Comparison of ENCODE assay signal across 8 cellular contexts in genomic region chrX:43958529-43958928, GRCh38. TPM values are rescaled to one million over a fixed set of nuclear protein-coding genes. Genes with fewer than 3 reads are reported as not detected.
DNase-seq lines count a peak whose midpoint lies in the region; ATAC-seq and TF ChIP-seq lines count a peak whose summit lies in the region.

No MANE protein-coding gene starts in this region.

- H3K4me1 ChIP-seq in HCT116 (ENCODE audit: control insufficient read depth in 1 of 2, insufficient read depth in 2 of 2, low read length in 2 of 2), result peaks cover 0 to 5% of the 10 kb centered on the region in 2 experiments; a peak in 1 of 4 replicates

- no peaks in the 10 kb centered on the region for H3K27me3 ChIP-seq in HCT116 (ENCODE audit: insufficient read depth, low read length)

- TF ChIP-seq RAD21 in HCT116 (IDR thresholded peaks at IDR 0.05; ENCODE audit: low read depth), result peak; percentile 91

- DNase-seq in activated CD4-positive, alpha-beta T cell treated with anti-CD3 and anti-CD28 coated beads for 36 hours, result peak; percentile 6
- DNase-seq in activated CD4-positive, alpha-beta T cell treated with anti-CD3 and anti-CD28 coated beads, Interleukin-2, amount 50 U/mL, for 4 hours, result no peak
- DNase-seq in HCT116 (ENCODE audit: low read depth, low spot score) (peak; percentile 81), NCI-H1930 (lab: John Stamatoyannopoulos, UW) (peak; percentile 46 to 61), T-cell (peak in 10 of 34 experiments; percentile 0 to 19 (median 6)), natural killer cell (no peak)

- no peaks in the 10 kb centered on the region for H4K20me1 ChIP-seq in HCT116 (ENCODE audit: insufficient read depth)

- CTCF ChIA-PET in activated CD4-positive, alpha-beta T cell treated with anti-CD3 and anti-CD28 coated beads for 36 hours (lab: Charles Lee), result interaction anchor here (0.6 to 2.8 kb wide), 15 partner anchors 10 to 731 kb away, joined by 3 to 21 read pairs (median 4); no protein-coding TSS in a partner anchor
- CTCF ChIA-PET in HCT116 (lab: Charles Lee) (interaction anchor here (0.7 to 2.7 kb wide), 11 partner anchors 11 to 378 kb away, joined by 3 to 47 read pairs (median 4); no protein-coding TSS in a partner anchor), T-cell (lab: Charles Lee) (interaction anchor here (0.6 to 3.3 kb wide), 16 partner anchors 8 to 1228 kb away, joined by 3 to 35 read pairs (median 3); no protein-coding TSS in a partner anchor)

- H3K4me3 ChIP-seq in HCT116 (replicated peaks in 1 of 2; ENCODE audit: low read depth in 1 of 2, low read length in 2 of 2), result 0 out of 4 replicates have a peak overlapping the region, but pooled peaks of 1 of the 2 experiments have one; percentile 8

- no peak overlapping the region for H3K9ac ChIP-seq in HCT116 (ENCODE audit: low read length)

- peaks cover 2% of the 10 kb centered on the region for H3K4me1 Mint-ChIP-seq in activated CD4-positive, alpha-beta T cell treated with anti-CD3 and anti-CD28 coated beads for 36 hours
- H3K4me1 Mint-ChIP-seq in T-cell (peaks cover 4 to 7% (median 5%) of the 10 kb centered on the region in 3 donors), natural killer cell (peaks cover 5 to 7% of the 10 kb centered on the region in 2 donors)

- no peaks in the 10 kb centered on the region for H3K27me3 Mint-ChIP-seq in activated CD4-positive, alpha-beta T cell treated with anti-CD3 and anti-CD28 coated beads for 36 hours
- H3K27me3 Mint-ChIP-seq in T-cell (peaks cover 4 to 43% of the 10 kb centered on the region in 2 donors), natural killer cell (ENCODE audit: low read depth in 2 of 2) (peaks cover 3 to 40% of the 10 kb centered on the region in 2 donors)

- no peaks in the 10 kb centered on the region for H3K36me3 ChIP-seq in HCT116 (ENCODE audit: control insufficient read depth in 1 of 2, insufficient read depth in 2 of 2, low read length in 2 of 2)

- H3K9me3 ChIP-seq in HCT116 (ENCODE audit: control insufficient read depth in 1 of 2, insufficient read depth in 1 of 2, low read depth in 1 of 2, low read length in 2 of 2), result no peaks in the 10 kb centered on the region

- POLR2A ChIA-PET in activated CD4-positive, alpha-beta T cell treated with anti-CD3 and anti-CD28 coated beads for 36 hours (lab: Charles Lee), result no interaction called here
- POLR2A ChIA-PET in HCT116 (lab: Charles Lee) (no interaction called here), T-cell (lab: Charles Lee) (no interaction called here)

- intact Hi-C loops in activated CD4-positive, alpha-beta T cell treated with anti-CD3 and anti-CD28 coated beads for 36 hours (cut with DNase I, micrococcal nuclease), result loop anchor here (1.0 to 5.0 kb wide), 6 partner anchors 69 to 1228 kb away; no protein-coding TSS in a partner anchor
- intact Hi-C loops in HCT116 (cut with micrococcal nuclease) (loop anchor here (1.0 to 10.0 kb wide), 3 partner anchors 68 to 586 kb away; partner anchors contain the start of gene FUNDC1), natural killer cell (cut with micrococcal nuclease) (loop anchor here (1.0 to 10.0 kb wide), 4 partner anchors 68 to 584 kb away; partner anchors contain the start of gene FUNDC1)

- peak; percentile 65 for ATAC-seq in activated CD4-positive, alpha-beta T cell treated with anti-CD3 and anti-CD28 coated beads for 36 hours
- ATAC-seq in HCT116 (peak; percentile 95), T-cell (replicated peaks in 1 of 4) (peak; percentile 47 to 73 (median 64)), esophagus mucosa (peak; percentile 86), natural killer cell (peak; percentile 64 to 90 (median 88)), GM21576 (IDR thresholded peaks at IDR 0.05; ENCODE audit: unreplicated experiment) (no peak)

- H3K27ac Mint-ChIP-seq in activated CD4-positive, alpha-beta T cell treated with anti-CD3 and anti-CD28 coated beads for 36 hours, result no peak overlapping the region
- H3K27ac Mint-ChIP-seq in T-cell, result no peak overlapping the region
- no peak overlapping the region for H3K27ac Mint-ChIP-seq in natural killer cell

- H3K79me2 ChIP-seq in HCT116 (ENCODE audit: insufficient read depth, low read length), result no peaks in the 10 kb centered on the region

- H3K36me3 Mint-ChIP-seq in activated CD4-positive, alpha-beta T cell treated with anti-CD3 and anti-CD28 coated beads for 36 hours (ENCODE audit: low read depth), result no peaks in the 10 kb centered on the region
- no peaks in the 10 kb centered on the region for H3K36me3 Mint-ChIP-seq in T-cell
- H3K36me3 Mint-ChIP-seq in natural killer cell, result no peaks in the 10 kb centered on the region

- H3K9me2 ChIP-seq in HCT116 (ENCODE audit: insufficient read depth), result no peaks in the 10 kb centered on the region

- peak; percentile 54 to 96 (median 71); a peak in 5 of 6 replicates for TF ChIP-seq CTCF in HCT116 (IDR thresholded peaks at IDR 0.05 in 2 of 3, conservative IDR thresholded peaks at IDR 0.05 in 1 of 3; ENCODE audit: borderline replicate concordance in 1 of 3, insufficient read depth in 1 of 3, low read depth in 2 of 3, low read length in 2 of 3)
- peak; percentile 75 for TF ChIP-seq CTCF in natural killer cell (IDR thresholded peaks at IDR 0.05)

- peak overlapping the region; percentile 80 for H2AFZ ChIP-seq in HCT116 (ENCODE audit: low read depth, low read length, poor library complexity, severe bottlenecking)

- TF ChIP-seq POLR2A in HCT116 (IDR thresholded peaks at IDR 0.05; ENCODE audit: borderline replicate concordance, extremely low read depth, insufficient read depth, insufficient read length), result no peak

- no TSS peak for BruUV-seq in HCT116 (replicated peaks; lab: Mats Ljungman, UMichigan)

- no peak overlapping the region for H3K4me3 Mint-ChIP-seq in activated CD4-positive, alpha-beta T cell treated with anti-CD3 and anti-CD28 coated beads for 36 hours
- H3K4me3 Mint-ChIP-seq in T-cell, result no peak overlapping the region
- no peak overlapping the region for H3K4me3 Mint-ChIP-seq in natural killer cell

- RAD21 ChIA-PET in HCT116 (lab: Charles Lee; ENCODE audit: low non-redundant PET in 1 of 2, low total read pairs in 2 of 2, uncharacterized antibody in 2 of 2, unreplicated experiment in 2 of 2), result interaction anchor here (0.9 to 2.7 kb wide), 3 partner anchors 229 to 285 kb away, joined by 3 to 12 read pairs (median 10); no protein-coding TSS in a partner anchor

- peak overlapping the region; percentile 46 for H3K4me2 ChIP-seq in HCT116 (ENCODE audit: low read length)

- H3K27ac ChIP-seq in HCT116 (ENCODE audit: low read depth, low read length), result no peak overlapping the region

- peaks cover 2% of the 10 kb centered on the region for H3K9me3 Mint-ChIP-seq in activated CD4-positive, alpha-beta T cell treated with anti-CD3 and anti-CD28 coated beads for 36 hours (ENCODE audit: low read depth)
- H3K9me3 Mint-ChIP-seq in T-cell (peaks cover 0 to 4% (median 0%) of the 10 kb centered on the region in 3 donors), natural killer cell (no peaks in the 10 kb centered on the region)

TF ChIP-seq in HCT116, 20 proteins besides CTCF, POLR2A, EP300 and RAD21:
- TF ChIP-seq CBX3 (IDR thresholded peaks at IDR 0.05; ENCODE audit: low read depth) (peak; percentile 45; the same call in 1 of the 2 replicates), ATF3 (IDR thresholded peaks at IDR 0.05) (no peak), ZFX (IDR thresholded peaks at IDR 0.05) (no peak)

RNA-seq across cellular contexts. Expression of gene NDP, which starts 14.7 kb away (rescaled TPM):
- total RNA-seq in activated CD4-positive, alpha-beta T cell treated with anti-CD3 and anti-CD28 coated beads for 36 hours, result not detected
- total RNA-seq in HCT116 (2021; ENCODE audit: unreplicated experiment) (not detected), T-cell (not detected), esophagus mucosa (not detected), natural killer cell (not detected)
- polyA plus RNA-seq in HCT116 (2012), result not detected in 2 replicates

Comparison
In these comparisons a context has a peak if more than half of its experiments do, and no peak if none do; other contexts are left out.
1. DNase-seq: peak in activated CD4-positive, alpha-beta T cell treated with anti-CD3 and anti-CD28 coated beads for 36 hours (single experiment), HCT116 (single experiment) and NCI-H1930 (2 of 2); none in activated CD4-positive, alpha-beta T cell treated with anti-CD3 and anti-CD28 coated beads, Interleukin-2, amount 50 U/mL, for 4 hours (0 of 2) and natural killer cell (single experiment).